ENCODE assay signal across 2 cellular contexts in genomic region chr10:68900427-68901105, GRCh38.
TF ChIP-seq lines count a peak whose summit lies in the region.

No MANE protein-coding gene starts in this region.

TF ChIP-seq in HEK293T, 16 proteins besides CTCF, POLR2A, EP300 and RAD21 (continued from another document):
- TF ChIP-seq PKNOX1 (IDR thresholded peaks at IDR 0.05) (0 out of 2 replicates have a peak, but pooled peaks have one; percentile 8), NFRKB (IDR thresholded peaks at IDR 0.05) (no peak), CTBP1 (IDR thresholded peaks at IDR 0.05; ENCODE audit: borderline replicate concordance) (0 out of 2 replicates have a peak, but pooled peaks have one; percentile 28), ZNF384 (IDR thresholded peaks at IDR 0.05) (no peak), ELF4 (IDR thresholded peaks at IDR 0.05) (peak; percentile 43; the same call in 1 of the 2 replicates), L3MBTL2 (conservative IDR thresholded peaks at IDR 0.05) (peak; percentile 99)
TF ChIP-seq in HEK293T: peak in this region for 4.

TF ChIP-seq in HepG2, 621 proteins besides CTCF, POLR2A, EP300 and RAD21 (continues in another document):
- TF ChIP-seq HNF1B (CRISPR knock-in tag; IDR thresholded peaks at IDR 0.05) (no peak; the same call in none of the 2 replicates), KAT2B (IDR thresholded peaks at IDR 0.05; ENCODE audit: borderline replicate concordance, low read depth, low read length) (no peak), ZNF563 (CRISPR knock-in tag; IDR thresholded peaks at IDR 0.05) (0 out of 2 replicates have a peak, but pooled peaks have one; percentile 69), DR1 (CRISPR knock-in tag; IDR thresholded peaks at IDR 0.05) (peak; percentile 81), SIN3A (IDR thresholded peaks at IDR 0.05; ENCODE audit: borderline replicate concordance, low read depth, low read length) (peak; percentile 59; the same call in 1 of the 2 replicates), KDM2A (CRISPR knock-in tag; IDR thresholded peaks at IDR 0.05; ENCODE audit: borderline replicate concordance, low read depth) (peak; percentile 94), TP53 (CRISPR knock-in tag; conservative IDR thresholded peaks at IDR 0.05) (0 out of 2 replicates have a peak, but pooled peaks have one; percentile 80), ZNF142 (CRISPR knock-in tag; IDR thresholded peaks at IDR 0.05) (no peak; the same call in 1 of the 2 replicates), ZFP36 (IDR thresholded peaks at IDR 0.05; ENCODE audit: borderline replicate concordance, low read depth, low read length, partially characterized antibody) (no peak), ZFP90 (CRISPR knock-in tag; IDR thresholded peaks at IDR 0.05; ENCODE audit: borderline replicate concordance) (no peak; the same call in 1 of the 2 replicates), UBTF (CRISPR knock-in tag; IDR thresholded peaks at IDR 0.05) (peak; percentile 63), DDIT3 (CRISPR knock-in tag; IDR thresholded peaks at IDR 0.05) (no peak), ELF4 (CRISPR knock-in tag; IDR thresholded peaks at IDR 0.05; ENCODE audit: borderline replicate concordance) (peak; percentile 26; the same call in 1 of the 2 replicates), RXRB (CRISPR knock-in tag; IDR thresholded peaks at IDR 0.05; ENCODE audit: borderline replicate concordance) (peak; percentile 54; the same call in 1 of the 2 replicates), SUZ12 (IDR thresholded peaks at IDR 0.05; ENCODE audit: low read depth, low read length) (no peak), FOSL1 (CRISPR knock-in tag; IDR thresholded peaks at IDR 0.05; ENCODE audit: borderline replicate concordance) (peak; percentile 9; the same call in 1 of the 2 replicates), ERF (CRISPR knock-in tag; IDR thresholded peaks at IDR 0.05) (peak; percentile 88; the same call in 1 of the 2 replicates), ZIK1 (CRISPR knock-in tag; IDR thresholded peaks at IDR 0.05; ENCODE audit: borderline replicate concordance, low read depth) (peak; percentile 79; the same call in 1 of the 2 replicates), HNRNPK (IDR thresholded peaks at IDR 0.05; ENCODE audit: low read depth, low read length, poor library complexity, severe bottlenecking) (no peak), ATM (IDR thresholded peaks at IDR 0.05; ENCODE audit: borderline replicate concordance) (no peak), TFAP4 (IDR thresholded peaks at IDR 0.05; ENCODE audit: borderline replicate concordance, low read depth) (no peak), AGO1 (IDR thresholded peaks at IDR 0.05; ENCODE audit: low read depth, low read length, poor library complexity, severe bottlenecking) (no peak), HMGA1 (CRISPR knock-in tag; conservative IDR thresholded peaks at IDR 0.05) (no peak), RFXAP (CRISPR knock-in tag; IDR thresholded peaks at IDR 0.05; ENCODE audit: borderline replicate concordance) (peak; percentile 24; the same call in 1 of the 2 replicates), ZNF639 (CRISPR knock-in tag; conservative IDR thresholded peaks at IDR 0.05) (no peak; the same call in none of the 2 replicates), HOXA7 (CRISPR knock-in tag; IDR thresholded peaks at IDR 0.05) (peak; percentile 97), ZNF225 (CRISPR knock-in tag; IDR thresholded peaks at IDR 0.05) (0 out of 2 replicates have a peak, but pooled peaks have one; percentile 66), SMYD3 (CRISPR knock-in tag; IDR thresholded peaks at IDR 0.05) (no peak), ZNF605 (CRISPR knock-in tag; IDR thresholded peaks at IDR 0.05) (peak; percentile 85), ELK4 (CRISPR knock-in tag; IDR thresholded peaks at IDR 0.05; ENCODE audit: borderline replicate concordance) (no peak), KLF13 (CRISPR knock-in tag; IDR thresholded peaks at IDR 0.05) (0 out of 2 replicates have a peak, but pooled peaks have one; percentile 88), KLF16 (CRISPR knock-in tag; IDR thresholded peaks at IDR 0.05) (peak in 1 of 2 experiments; percentile 78; a peak in 1 of 4 replicates), SP4 (CRISPR knock-in tag; IDR thresholded peaks at IDR 0.05) (peak; percentile 56; the same call in 1 of the 2 replicates), SALL2 (CRISPR knock-in tag; IDR thresholded peaks at IDR 0.05) (0 out of 2 replicates have a peak, but pooled peaks have one; percentile 30), DMTF1 (CRISPR knock-in tag; IDR thresholded peaks at IDR 0.05) (no peak), ELF3 (CRISPR knock-in tag; IDR thresholded peaks at IDR 0.05) (peak; percentile 68), BATF2 (CRISPR knock-in tag; IDR thresholded peaks at IDR 0.05) (peak; percentile 95)
